In genomic region chr4:162104459-162105124, GRCh38 we compare ENCODE assay signal across 28 cellular contexts. TPM values are rescaled to one million over a fixed set of nuclear protein-coding genes. Genes with fewer than 3 reads are reported as not detected.
"Had no signal": no experiment of that assay in that cellular context is flagged by ENCODE, and none has a peak within 500 bp of the region (broad histone marks: within the 10 kb centered on the region; RNA-seq: fewer than 3 reads in every experiment).

No MANE protein-coding gene starts in this region.

- H3K36me3 ChIP-seq: Peyer's patch, SJCRH30 had no signal

- H3K4me1 ChIP-seq: breast epithelium, Peyer's patch, SJCRH30 had no signal

- H3K4me1 Mint-ChIP-seq: activated B cell treated with CpG ODN at 0.5 μM for 24 hours; activated CD4-positive, alpha-beta T cell treated with anti-CD3 and anti-CD28 coated beads, Interleukin-2, amount 10 ng/mL, durations not matched to agents 24 days and 14 days; activated CD8-positive, alpha-beta memory T cell treated with anti-CD3 and anti-CD28 coated beads, Interleukin-2, amount 10 ng/mL, durations not matched to agents 7 days and 5 days; activated naive CD8-positive, alpha-beta T cell treated with anti-CD3 and anti-CD28 coated beads for 36 hours had no signal

- H3K36me3 Mint-ChIP-seq: activated CD8-positive, alpha-beta memory T cell treated with anti-CD3 and anti-CD28 coated beads, Interleukin-2, amount 10 ng/mL, durations not matched to agents 7 days and 5 days; activated naive CD8-positive, alpha-beta T cell treated with anti-CD3 and anti-CD28 coated beads for 36 hours had no signal

- H3K4me3 ChIP-seq: breast epithelium, Peyer's patch, SJCRH30 had no signal

- ATAC-seq: activated CD8-positive, alpha-beta memory T cell treated with anti-CD3 and anti-CD28 coated beads, Interleukin-2, amount 10 ng/mL, durations not matched to agents 7 days and 5 days; SK-N-SH treated with all-trans-retinoic acid at 6 μM for 48 hours had no signal

- H3K27me3 Mint-ChIP-seq: activated B cell treated with CpG ODN at 0.5 μM for 24 hours; activated CD4-positive, alpha-beta T cell treated with anti-CD3 and anti-CD28 coated beads, Interleukin-2, amount 10 ng/mL, durations not matched to agents 24 days and 14 days; activated CD8-positive, alpha-beta memory T cell treated with anti-CD3 and anti-CD28 coated beads, Interleukin-2, amount 10 ng/mL, durations not matched to agents 7 days and 5 days; activated naive CD8-positive, alpha-beta T cell treated with anti-CD3 and anti-CD28 coated beads for 36 hours; activated T-cell treated with anti-CD3 and anti-CD28 coated beads, Interleukin-2, amount 50 U/mL, for 24 hours had no signal

- H3K27me3 ChIP-seq: breast epithelium, Peyer's patch, SJCRH30 had no signal

- H3K9me3 ChIP-seq: breast epithelium, Peyer's patch, SJCRH30 had no signal

- H3K27ac Mint-ChIP-seq: activated B cell treated with CpG ODN at 0.5 μM for 24 hours; activated CD4-positive, alpha-beta T cell treated with anti-CD3 and anti-CD28 coated beads, Interleukin-2, amount 10 ng/mL, durations not matched to agents 24 days and 14 days; activated CD8-positive, alpha-beta memory T cell treated with anti-CD3 and anti-CD28 coated beads, Interleukin-2, amount 10 ng/mL, durations not matched to agents 7 days and 5 days; activated naive CD4-positive, alpha-beta T cell treated with anti-CD3 and anti-CD28 coated beads for 36 hours; activated naive CD8-positive, alpha-beta T cell treated with anti-CD3 and anti-CD28 coated beads for 36 hours; activated T-cell treated with anti-CD3 and anti-CD28 coated beads, Interleukin-2, amount 50 U/mL, for 24 hours; T-helper 1 cell treated with Interleukin-12 subunit alpha and Interleukin-12 subunit beta and Interleukin-4 antibody, amounts not matched to agents 30 μg/mL and 1 μg/mL, for 36 hours had no signal

- H3K4me3 Mint-ChIP-seq: activated B cell treated with CpG ODN at 0.5 μM for 24 hours; activated CD4-positive, alpha-beta T cell treated with anti-CD3 and anti-CD28 coated beads, Interleukin-2, amount 10 ng/mL, durations not matched to agents 24 days and 14 days; activated CD8-positive, alpha-beta memory T cell treated with anti-CD3 and anti-CD28 coated beads, Interleukin-2, amount 10 ng/mL, durations not matched to agents 7 days and 5 days; activated naive CD4-positive, alpha-beta T cell treated with anti-CD3 and anti-CD28 coated beads for 36 hours; activated naive CD8-positive, alpha-beta T cell treated with anti-CD3 and anti-CD28 coated beads for 36 hours; activated T-cell treated with anti-CD3 and anti-CD28 coated beads, Interleukin-2, amount 50 U/mL, for 24 hours; T-helper 1 cell treated with Interleukin-12 subunit alpha and Interleukin-12 subunit beta and Interleukin-4 antibody, amounts not matched to agents 30 μg/mL and 1 μg/mL, for 36 hours had no signal

- H3K27ac ChIP-seq: breast epithelium, Peyer's patch, RWPE1, SJCRH30 had no signal

- DNase-seq: activated B cell treated with CpG ODN at 0.5 μM for 24 hours; activated CD4-positive, alpha-beta T cell treated with anti-CD3 and anti-CD28 coated beads for 1 hour; activated CD4-positive, alpha-beta T cell treated with anti-CD3 and anti-CD28 coated beads, Interleukin-2, amount 10 ng/mL, durations not matched to agents 24 days and 14 days; activated CD4-positive, alpha-beta T cell treated with anti-CD3 and anti-CD28 coated beads, Interleukin-2, amount 50 U/mL, for 48 hours; activated CD8-positive, alpha-beta memory T cell treated with anti-CD3 and anti-CD28 coated beads, Interleukin-2, amount 10 ng/mL, durations not matched to agents 7 days and 5 days; activated effector memory CD4-positive, alpha-beta T cell treated with anti-CD3 and anti-CD28 coated beads, Interleukin-2, amount 50 U/mL, for 16 hours; activated naive CD4-positive, alpha-beta T cell treated with anti-CD3 and anti-CD28 coated beads for 36 hours; activated naive CD8-positive, alpha-beta T cell treated with anti-CD3 and anti-CD28 coated beads for 36 hours; activated T-cell treated with anti-CD3 and anti-CD28 coated beads, Interleukin-2, amount 50 U/mL, for 24 hours; anterior cingulate cortex; caudate nucleus; NCI-H1105; NCI-H1436; NCI-H1694 treated with DMSO at 0.1 percent for 48 hours; NCI-H2029 treated with DMSO at 0.1 percent for 48 hours; NCI-H345; NCI-H510A; NCI-H69; NK-92 treated with Interleukin-12 subunit alpha and Interleukin-12 subunit beta, amount 100 ng/mL, for 24 hours; Peyer's patch; Right ventricle myocardium superior; SJCRH30; SW 1271 had no signal

- H3K9me3 Mint-ChIP-seq: activated CD4-positive, alpha-beta T cell treated with anti-CD3 and anti-CD28 coated beads, Interleukin-2, amount 10 ng/mL, durations not matched to agents 24 days and 14 days; activated naive CD4-positive, alpha-beta T cell treated with anti-CD3 and anti-CD28 coated beads for 36 hours; T-helper 1 cell treated with Interleukin-12 subunit alpha and Interleukin-12 subunit beta and Interleukin-4 antibody, amounts not matched to agents 30 μg/mL and 1 μg/mL, for 36 hours had no signal

RNA-seq across cellular contexts. Expression of gene FSTL5, which starts 59.2 kb away (rescaled TPM):
- total RNA-seq: activated B cell treated with CpG ODN at 0.5 μM for 24 hours; activated CD4-positive, alpha-beta T cell treated with anti-CD3 and anti-CD28 coated beads, Interleukin-2, amount 10 ng/mL, durations not matched to agents 24 days and 14 days; activated CD8-positive, alpha-beta memory T cell treated with anti-CD3 and anti-CD28 coated beads, Interleukin-2, amount 10 ng/mL, durations not matched to agents 7 days and 5 days; activated naive CD4-positive, alpha-beta T cell treated with anti-CD3 and anti-CD28 coated beads for 36 hours; activated naive CD8-positive, alpha-beta T cell treated with anti-CD3 and anti-CD28 coated beads for 36 hours; breast epithelium; MCF 10A; Right ventricle myocardium superior had no signal
